16 cellular contexts compared by ENCODE assay signal in genomic region chr4:158929939-158930344, GRCh38.
DNase-seq lines count a peak whose midpoint lies in the region; ATAC-seq and TF ChIP-seq lines count a peak whose summit lies in the region.
"Had no signal": no experiment of that assay in that cellular context is flagged by ENCODE, and none has a peak within 500 bp of the region (broad histone marks: within the 10 kb centered on the region; RNA-seq: fewer than 3 reads in every experiment).

No MANE protein-coding gene starts in this region.

- DNase-seq in activated naive CD4-positive, alpha-beta T cell treated with anti-CD3 and anti-CD28 coated beads, Interleukin-2, amount 10 ng/mL, durations not matched to agents 7 days and 5 days = no peak
- DNase-seq in activated naive CD4-positive, alpha-beta T cell (lab: John Stamatoyannopoulos, UW) = no peak
- DNase-seq in fibroblast of lung (ENCODE audit: low read depth in 2 of 2) = no peak
- no peak for DNase-seq in NCI-H146 (lab: John Stamatoyannopoulos, UW)
- no peak for DNase-seq in upper lobe of right lung
- DNase-seq in transverse colon = no peak
- DNase-seq: activated CD8-positive, alpha-beta memory T cell treated with anti-CD3 and anti-CD28 coated beads, Interleukin-2, amount 50 U/mL, for 4 hours; DMS79 treated with DMSO at 0.1 percent for 48 hours; Kasumi-1; NCI-H1930; NCI-H748 treated with DMSO at 0.1 percent for 48 hours; Right ventricle myocardium superior; stimulated activated CD4-positive, alpha-beta T cell treated with anti-CD3 and anti-CD28 coated beads, Interleukin-12 subunit alpha, Interleukin-12 subunit beta, amount 100 ng/mL, for 4 hours had no signal

- CTCF ChIA-PET in activated naive CD4-positive, alpha-beta T cell treated with anti-CD3 and anti-CD28 coated beads, Interleukin-2, amount 10 ng/mL, durations not matched to agents 7 days and 5 days (lab: Charles Lee) = no interaction called here

- 48 to 67% methylated on average over 2 to 3 of the region's 3 CpGs for WGBS in transverse colon (ENCODE audit: low coverage in 1 of 2), 2 donors

- peak overlapping the region; percentile 32 for H3K4me3 Mint-ChIP-seq in activated naive CD4-positive, alpha-beta T cell treated with anti-CD3 and anti-CD28 coated beads, Interleukin-2, amount 10 ng/mL, durations not matched to agents 7 days and 5 days
- H3K4me3 Mint-ChIP-seq in T-helper 1 cell treated with Interleukin-12 subunit alpha and Interleukin-12 subunit beta and Interleukin-4 antibody, amounts not matched to agents 30 μg/mL and 1 μg/mL, for 36 hours = peak overlapping the region; percentile 84
- H3K4me3 Mint-ChIP-seq in stimulated activated memory B cell treated with anti-CD40 and anti-IgM and Interleukin-4, amounts not matched to agents 10 μg/mL and 1 μg/mL and 100 μg/mL, for 72 hours = peak overlapping the region; percentile 1

- H2AFZ ChIP-seq in fibroblast of lung (ENCODE audit: low read length) = no peak overlapping the region

- in situ Hi-C loops in transverse colon (cut with MboI; ENCODE audit: low pct_ligation_motif_present in 1 of 4, low pct_unique_long_range_greater_than_20kb in 1 of 4, low sequenced_read_pairs in 3 of 4) = no loop called here

- peak overlapping the region in 2 of 4 experiments; percentile 1 to 2 for H3K4me3 ChIP-seq in fibroblast of lung (replicated peaks in 1 of 4; ENCODE audit: control extremely low read depth in 1 of 4, insufficient read depth in 1 of 4, low read depth in 3 of 4, low read length in 4 of 4)
- no peak overlapping the region for H3K4me3 ChIP-seq in upper lobe of right lung
- no peak overlapping the region for H3K4me3 ChIP-seq in transverse colon

- H3K27me3 Mint-ChIP-seq in activated naive CD4-positive, alpha-beta T cell treated with anti-CD3 and anti-CD28 coated beads, Interleukin-2, amount 10 ng/mL, durations not matched to agents 7 days and 5 days = no peaks in the 10 kb centered on the region
- no peaks in the 10 kb centered on the region for H3K27me3 Mint-ChIP-seq in T-helper 1 cell treated with Interleukin-12 subunit alpha and Interleukin-12 subunit beta and Interleukin-4 antibody, amounts not matched to agents 30 μg/mL and 1 μg/mL, for 36 hours (ENCODE audit: low read depth)
- no peaks in the 10 kb centered on the region for H3K27me3 Mint-ChIP-seq in stimulated activated memory B cell treated with anti-CD40 and anti-IgM and Interleukin-4, amounts not matched to agents 10 μg/mL and 1 μg/mL and 100 μg/mL, for 72 hours
- H3K27me3 Mint-ChIP-seq: progenitor cell of endocrine pancreas had no signal

- no peaks in the 10 kb centered on the region for H3K79me2 ChIP-seq in fibroblast of lung (ENCODE audit: control insufficient read depth, insufficient read depth, low read length)

- no peaks in the 10 kb centered on the region for H3K36me3 ChIP-seq in fibroblast of lung (ENCODE audit: control insufficient read depth, insufficient read depth, low read length)
- no peaks in the 10 kb centered on the region for H3K36me3 ChIP-seq in upper lobe of right lung
- H3K36me3 ChIP-seq in transverse colon = no peaks in the 10 kb centered on the region

- no peaks in the 10 kb centered on the region for H3K4me1 ChIP-seq in fibroblast of lung (ENCODE audit: control insufficient read depth, extremely low read depth, insufficient read depth, low read length)
- no peaks in the 10 kb centered on the region for H3K4me1 ChIP-seq in upper lobe of right lung
- H3K4me1 ChIP-seq in transverse colon = no peaks in the 10 kb centered on the region

- no peak overlapping the region for H3K9ac ChIP-seq in fibroblast of lung (ENCODE audit: insufficient read depth, low read length)

- H3K9me3 ChIP-seq in fibroblast of lung (ENCODE audit: control insufficient read depth, insufficient read depth, low read depth, low read length) (no peaks in the 10 kb centered on the region), upper lobe of right lung (no peaks in the 10 kb centered on the region), transverse colon (no peaks in the 10 kb centered on the region)

- no peaks in the 10 kb centered on the region for H3K36me3 Mint-ChIP-seq in activated naive CD4-positive, alpha-beta T cell treated with anti-CD3 and anti-CD28 coated beads, Interleukin-2, amount 10 ng/mL, durations not matched to agents 7 days and 5 days
- H3K36me3 Mint-ChIP-seq in T-helper 1 cell treated with Interleukin-12 subunit alpha and Interleukin-12 subunit beta and Interleukin-4 antibody, amounts not matched to agents 30 μg/mL and 1 μg/mL, for 36 hours (ENCODE audit: low read depth) = no peaks in the 10 kb centered on the region
- H3K36me3 Mint-ChIP-seq in stimulated activated memory B cell treated with anti-CD40 and anti-IgM and Interleukin-4, amounts not matched to agents 10 μg/mL and 1 μg/mL and 100 μg/mL, for 72 hours = no peaks in the 10 kb centered on the region

- H3K27me3 ChIP-seq in fibroblast of lung (ENCODE audit: control insufficient read depth, insufficient read depth, low read length) (no peaks in the 10 kb centered on the region), upper lobe of right lung (no peaks in the 10 kb centered on the region), transverse colon (no peaks in the 10 kb centered on the region)

- H3K27ac ChIP-seq in fibroblast of lung (ENCODE audit: insufficient read depth, low read length) (no peak overlapping the region), upper lobe of right lung (no peak overlapping the region), transverse colon (no peak overlapping the region)

- H3K27ac Mint-ChIP-seq in activated naive CD4-positive, alpha-beta T cell treated with anti-CD3 and anti-CD28 coated beads, Interleukin-2, amount 10 ng/mL, durations not matched to agents 7 days and 5 days = peak overlapping the region; percentile 15
- peak overlapping the region; percentile 62 for H3K27ac Mint-ChIP-seq in T-helper 1 cell treated with Interleukin-12 subunit alpha and Interleukin-12 subunit beta and Interleukin-4 antibody, amounts not matched to agents 30 μg/mL and 1 μg/mL, for 36 hours
- H3K27ac Mint-ChIP-seq in stimulated activated memory B cell treated with anti-CD40 and anti-IgM and Interleukin-4, amounts not matched to agents 10 μg/mL and 1 μg/mL and 100 μg/mL, for 72 hours = no peak overlapping the region
- H3K27ac Mint-ChIP-seq: progenitor cell of endocrine pancreas had no signal

- peaks cover 11% of the 10 kb centered on the region for H3K4me1 Mint-ChIP-seq in activated naive CD4-positive, alpha-beta T cell treated with anti-CD3 and anti-CD28 coated beads, Interleukin-2, amount 10 ng/mL, durations not matched to agents 7 days and 5 days
- H3K4me1 Mint-ChIP-seq in T-helper 1 cell treated with Interleukin-12 subunit alpha and Interleukin-12 subunit beta and Interleukin-4 antibody, amounts not matched to agents 30 μg/mL and 1 μg/mL, for 36 hours (ENCODE audit: low read depth) = peaks cover 13% of the 10 kb centered on the region
- H3K4me1 Mint-ChIP-seq in stimulated activated memory B cell treated with anti-CD40 and anti-IgM and Interleukin-4, amounts not matched to agents 10 μg/mL and 1 μg/mL and 100 μg/mL, for 72 hours = peaks cover 6% of the 10 kb centered on the region

- no peak for TF ChIP-seq POLR2A in transverse colon (IDR thresholded peaks at IDR 0.05)

- H3K4me2 ChIP-seq in fibroblast of lung (ENCODE audit: extremely low read depth, insufficient read depth, low read length) = peak overlapping the region; percentile 34

- peaks cover 3% of the 10 kb centered on the region for H3K9me3 Mint-ChIP-seq in activated naive CD4-positive, alpha-beta T cell treated with anti-CD3 and anti-CD28 coated beads, Interleukin-2, amount 10 ng/mL, durations not matched to agents 7 days and 5 days
- no peaks in the 10 kb centered on the region for H3K9me3 Mint-ChIP-seq in T-helper 1 cell treated with Interleukin-12 subunit alpha and Interleukin-12 subunit beta and Interleukin-4 antibody, amounts not matched to agents 30 μg/mL and 1 μg/mL, for 36 hours
- no peaks in the 10 kb centered on the region for H3K9me3 Mint-ChIP-seq in stimulated activated memory B cell treated with anti-CD40 and anti-IgM and Interleukin-4, amounts not matched to agents 10 μg/mL and 1 μg/mL and 100 μg/mL, for 72 hours

- no peak for ATAC-seq in stimulated activated memory B cell treated with anti-CD40 and anti-IgM and Interleukin-4, amounts not matched to agents 10 μg/mL and 1 μg/mL and 100 μg/mL, for 72 hours
- no peak for ATAC-seq in upper lobe of right lung

- TF ChIP-seq EP300 in transverse colon (IDR thresholded peaks at IDR 0.05; ENCODE audit: low read depth) = no peak

- H4K20me1 ChIP-seq in fibroblast of lung (ENCODE audit: control insufficient read depth, extremely low read depth, insufficient read depth, low read length) = no peaks in the 10 kb centered on the region

- intact Hi-C loops in upper lobe of right lung (cut with DNase I) (no loop called here), transverse colon (cut with DNase I; ENCODE audit: low total_unique reads) (no loop called here)

- TF ChIP-seq CTCF in fibroblast of lung (conservative IDR thresholded peaks at IDR 0.05 in 1 of 2, IDR thresholded peaks at IDR 0.05 in 1 of 2; ENCODE audit: low read depth in 1 of 2, low read length in 2 of 2) = no peak
- TF ChIP-seq CTCF in upper lobe of right lung (IDR thresholded peaks at IDR 0.05) = no peak
- TF ChIP-seq CTCF in transverse colon (IDR thresholded peaks at IDR 0.05) = no peak

Comparison
In these comparisons a context has a peak if more than half of its experiments do, and no peak if none do; other contexts are left out.
1. H3K4me3 Mint-ChIP-seq: peak in every context shown above with its lines; median percentile 84 in T-helper 1 cell treated with Interleukin-12 subunit alpha and Interleukin-12 subunit beta and Interleukin-4 antibody, amounts not matched to agents 30 μg/mL and 1 μg/mL, for 36 hours; 32 in activated naive CD4-positive, alpha-beta T cell treated with anti-CD3 and anti-CD28 coated beads, Interleukin-2, amount 10 ng/mL, durations not matched to agents 7 days and 5 days; 1 in stimulated activated memory B cell treated with anti-CD40 and anti-IgM and Interleukin-4, amounts not matched to agents 10 μg/mL and 1 μg/mL and 100 μg/mL, for 72 hours.